In the genomic region with DNA sequence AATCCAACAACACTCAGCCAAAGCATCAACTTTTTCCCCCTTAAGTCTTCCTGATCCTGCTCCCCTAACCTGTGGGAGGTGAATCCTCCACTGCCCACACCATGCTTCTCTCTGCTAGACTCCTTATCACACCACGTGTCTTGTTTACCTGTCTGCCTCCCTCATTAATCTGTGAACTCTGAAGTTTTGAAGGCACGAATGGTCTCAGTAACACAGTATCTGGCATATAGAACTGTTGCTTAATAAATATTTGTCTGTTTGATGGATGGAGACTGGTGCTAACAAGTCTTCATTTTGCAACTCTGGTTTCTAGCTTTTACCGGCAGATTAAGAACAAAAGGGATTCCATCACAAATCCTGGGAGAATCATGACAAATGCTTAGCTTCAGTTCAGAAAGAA, we compare ENCODE assay signal across 2 cellular contexts.
A peak's percentile ranks its signal among the peaks of the same experiment; 100 is the strongest.
TF ChIP-seq lines count a peak whose summit lies in the region.

No MANE protein-coding gene starts in this region.

TF ChIP-seq in HEK293, 187 proteins besides CTCF, POLR2A, EP300 and RAD21:
- no peak for TF ChIP-seq HIC1 (tag by site-specific recombination; IDR thresholded peaks at IDR 0.05)
- TF ChIP-seq EGR2 (tag by site-specific recombination; IDR thresholded peaks at IDR 0.05; ENCODE audit: low read depth), result 0 out of 2 replicates have a peak, but pooled peaks have one; percentile 12
- TF ChIP-seq ZNF266 (tag by site-specific recombination; IDR thresholded peaks at IDR 0.05; ENCODE audit: low read depth), result no peak
- no peak for TF ChIP-seq ZSCAN5A (tag by site-specific recombination; IDR thresholded peaks at IDR 0.05)

TF ChIP-seq in H1, 55 proteins besides CTCF, POLR2A, EP300 and RAD21 (continued from another document):
- TF ChIP-seq TAF7 (optimal IDR thresholded peaks at IDR 0.05; ENCODE audit: borderline replicate concordance, low read depth, low read length) (no peak), SP1 (IDR thresholded peaks at IDR 0.05; ENCODE audit: low read depth, low read length) (no peak)
TF ChIP-seq in H1: peak in this region for 0.
